ENCODE assay signal across 11 cellular contexts in genomic region chr9:137610944-137611343, GRCh38. TPM values are rescaled to one million over a fixed set of nuclear protein-coding genes. Genes with fewer than 3 reads are reported as not detected.
A peak's percentile ranks its signal among the peaks of the same experiment; 100 is the strongest.
DNase-seq lines count a peak whose midpoint lies in the region; ATAC-seq and TF ChIP-seq lines count a peak whose summit lies in the region.
"Had no signal": no experiment of that assay in that cellular context is flagged by ENCODE, and none has a peak within 500 bp of the region (broad histone marks: within the 10 kb centered on the region; RNA-seq: fewer than 3 reads in every experiment).

No MANE protein-coding gene starts in this region.

- H3K4me1 ChIP-seq in body of pancreas: peaks cover 78% of the 10 kb centered on the region
- H3K4me1 ChIP-seq in naive thymus-derived CD4-positive, alpha-beta T cell (ENCODE audit: control insufficient read depth in 2 of 2, insufficient read depth in 2 of 2, low read length in 2 of 2): peaks cover 11 to 25% of the 10 kb centered on the region in 2 donors

- H3K36me3 Mint-ChIP-seq in stimulated activated naive CD8-positive, alpha-beta T cell treated with anti-CD3 and anti-CD28 coated beads, Interleukin-15, Interleukin-2, amounts not matched to agents 100 ng/mL and 50 ng/mL, for 24 hours (ENCODE audit: low read depth): no peaks in the 10 kb centered on the region
- H3K36me3 Mint-ChIP-seq in naive thymus-derived CD4-positive, alpha-beta T cell: peaks cover 0 to 4% (median 0%) of the 10 kb centered on the region in 5 donors

- no peak overlapping the region for H3K4me3 ChIP-seq in body of pancreas
- H3K4me3 ChIP-seq in naive thymus-derived CD4-positive, alpha-beta T cell (ENCODE audit: low read length): no peak overlapping the region

- TF ChIP-seq POLR2A in body of pancreas (IDR thresholded peaks at IDR 0.05): no peak

- no peaks in the 10 kb centered on the region for H3K9me3 Mint-ChIP-seq in stimulated activated naive CD8-positive, alpha-beta T cell treated with anti-CD3 and anti-CD28 coated beads, Interleukin-15, Interleukin-2, amounts not matched to agents 100 ng/mL and 50 ng/mL, for 24 hours
- no peaks in the 10 kb centered on the region for H3K9me3 Mint-ChIP-seq in stimulated activated naive CD8-positive, alpha-beta T cell treated with anti-CD3 and anti-CD28 coated beads, Interleukin-15, amount 100 ng/mL, for 72 hours
- no peaks in the 10 kb centered on the region for H3K9me3 Mint-ChIP-seq in naive thymus-derived CD4-positive, alpha-beta T cell

- H3K27ac Mint-ChIP-seq in stimulated activated naive CD8-positive, alpha-beta T cell treated with anti-CD3 and anti-CD28 coated beads, Interleukin-15, Interleukin-2, amounts not matched to agents 100 ng/mL and 50 ng/mL, for 24 hours: peak overlapping the region; percentile 72
- H3K27ac Mint-ChIP-seq in stimulated activated naive CD8-positive, alpha-beta T cell treated with anti-CD3 and anti-CD28 coated beads, Interleukin-15, amount 100 ng/mL, for 72 hours: no peak overlapping the region
- H3K27ac Mint-ChIP-seq in naive thymus-derived CD4-positive, alpha-beta T cell: peak overlapping the region in 6 of 9 donors; percentile 19 to 81 (median 68)

- no peaks in the 10 kb centered on the region for H3K27me3 ChIP-seq in body of pancreas
- no peaks in the 10 kb centered on the region for H3K27me3 ChIP-seq in naive thymus-derived CD4-positive, alpha-beta T cell (ENCODE audit: control insufficient read depth in 2 of 2, insufficient read depth in 2 of 2, low read length in 2 of 2)

- intact Hi-C loops in body of pancreas (cut with DNase I) (no loop called here), sciatic nerve (cut with DNase I) (no loop called here)
- intact Hi-C loops in naive thymus-derived CD4-positive, alpha-beta T cell (cut with micrococcal nuclease): no loop called here

- no peak overlapping the region for H3K4me3 Mint-ChIP-seq in stimulated activated naive CD8-positive, alpha-beta T cell treated with anti-CD3 and anti-CD28 coated beads, Interleukin-15, Interleukin-2, amounts not matched to agents 100 ng/mL and 50 ng/mL, for 24 hours
- H3K4me3 Mint-ChIP-seq in stimulated activated naive CD8-positive, alpha-beta T cell treated with anti-CD3 and anti-CD28 coated beads, Interleukin-15, amount 100 ng/mL, for 72 hours: peak overlapping the region in 1 of 2 donors; percentile 69
- peak overlapping the region in 4 of 10 donors; percentile 32 to 70 (median 44) for H3K4me3 Mint-ChIP-seq in naive thymus-derived CD4-positive, alpha-beta T cell

- peak overlapping the region; percentile 88 to 98 (median 92) for H3K27ac ChIP-seq in body of pancreas
- H3K27ac ChIP-seq in naive thymus-derived CD4-positive, alpha-beta T cell (ENCODE audit: low read depth, low read length): peak overlapping the region; percentile 29

- DNase-seq in stimulated activated naive CD8-positive, alpha-beta T cell treated with anti-CD3 and anti-CD28 coated beads, Interleukin-15, amount 100 ng/mL, for 72 hours: no peak
- no peak for DNase-seq in body of pancreas
- DNase-seq in naive thymus-derived CD4-positive, alpha-beta T cell: no peak
- no peak for DNase-seq in MV-4-11 (lab: John Stamatoyannopoulos, UW)
- DNase-seq in sciatic nerve (ENCODE audit: low spot score): no peak
- DNase-seq: activated CD8-positive, alpha-beta memory T cell treated with anti-CD3 and anti-CD28 coated beads, Interleukin-2, amount 50 U/mL, for 48 hours; NCI-H1436; NCI-H524 treated with DMSO at 0.1 percent for 48 hours had no signal

- WGBS in body of pancreas, 2 donors: 84 to 90% methylated on average over 5 to 6 of the region's 6 CpGs

- H3K4me1 Mint-ChIP-seq in stimulated activated naive CD8-positive, alpha-beta T cell treated with anti-CD3 and anti-CD28 coated beads, Interleukin-15, Interleukin-2, amounts not matched to agents 100 ng/mL and 50 ng/mL, for 24 hours (ENCODE audit: low read depth): peaks cover 29% of the 10 kb centered on the region
- peaks cover 41% of the 10 kb centered on the region for H3K4me1 Mint-ChIP-seq in stimulated activated naive CD8-positive, alpha-beta T cell treated with anti-CD3 and anti-CD28 coated beads, Interleukin-15, amount 100 ng/mL, for 72 hours
- H3K4me1 Mint-ChIP-seq in naive thymus-derived CD4-positive, alpha-beta T cell: peaks cover 6 to 40% (median 27%) of the 10 kb centered on the region in 7 donors

- no peak for TF ChIP-seq CTCF in body of pancreas (IDR thresholded peaks at IDR 0.05)

- CTCF ChIA-PET in naive thymus-derived CD4-positive, alpha-beta T cell (lab: Charles Lee): no interaction called here

- no peaks in the 10 kb centered on the region for H3K27me3 Mint-ChIP-seq in stimulated activated naive CD8-positive, alpha-beta T cell treated with anti-CD3 and anti-CD28 coated beads, Interleukin-15, Interleukin-2, amounts not matched to agents 100 ng/mL and 50 ng/mL, for 24 hours
- no peaks in the 10 kb centered on the region for H3K27me3 Mint-ChIP-seq in stimulated activated naive CD8-positive, alpha-beta T cell treated with anti-CD3 and anti-CD28 coated beads, Interleukin-15, amount 100 ng/mL, for 72 hours
- no peaks in the 10 kb centered on the region for H3K27me3 Mint-ChIP-seq in naive thymus-derived CD4-positive, alpha-beta T cell

- POLR2A ChIA-PET in naive thymus-derived CD4-positive, alpha-beta T cell (lab: Charles Lee): no interaction called here

- peaks cover 0 to 9% of the 10 kb centered on the region in 2 donors for H3K36me3 ChIP-seq in body of pancreas (replicated peaks in 1 of 2; ENCODE audit: insufficient read depth in 1 of 2, low read depth in 2 of 2)
- H3K36me3 ChIP-seq in naive thymus-derived CD4-positive, alpha-beta T cell (ENCODE audit: control insufficient read depth in 2 of 3, insufficient read depth in 3 of 3, low read length in 3 of 3): peaks cover 0 to 32% (median 4%) of the 10 kb centered on the region in 3 experiments

- no peaks in the 10 kb centered on the region for H3K9me3 ChIP-seq in body of pancreas
- no peaks in the 10 kb centered on the region for H3K9me3 ChIP-seq in naive thymus-derived CD4-positive, alpha-beta T cell (ENCODE audit: control insufficient read depth in 2 of 3, low read length in 3 of 3)

- ATAC-seq in stimulated activated naive CD8-positive, alpha-beta T cell treated with anti-CD3 and anti-CD28 coated beads, Interleukin-15, amount 100 ng/mL, for 72 hours: no peak
- ATAC-seq in body of pancreas: no peak
- ATAC-seq in naive thymus-derived CD4-positive, alpha-beta T cell: no peak
- ATAC-seq in HG03108 (IDR thresholded peaks at IDR 0.05; ENCODE audit: unreplicated experiment): no peak
- ATAC-seq in activated CD4-positive, CD25-positive, alpha-beta regulatory T cell treated with anti-CD3 and anti-CD28 coated beads, Interleukin-2, amount 50 U/mL, for 24 hours: no peak
- no peak for ATAC-seq in sciatic nerve

RNA-seq across cellular contexts. Expression of gene ARRDC1, which starts 5.5 kb away (rescaled TPM):
- total RNA-seq in body of pancreas (10 to 100 TPM; 78.1 to 93.6 TPM), sciatic nerve (30.6 TPM)
- 100 to 1,000 TPM in 1 of 5 experiments, 10 to 100 TPM in 4; 53.7 to 126 (median 82.6) TPM for total RNA-seq in naive thymus-derived CD4-positive, alpha-beta T cell
- polyA plus RNA-seq in naive thymus-derived CD4-positive, alpha-beta T cell: 10 to 100 TPM; 35.2 to 56.3 TPM

RNA-seq across cellular contexts. Expression of gene EHMT1, which starts 7.9 kb away (rescaled TPM):
- total RNA-seq in body of pancreas (10 to 100 TPM; 41.0 to 65.9 TPM), sciatic nerve (104 TPM)
- 100 to 1,000 TPM; 111 to 132 (median 117) TPM for total RNA-seq in naive thymus-derived CD4-positive, alpha-beta T cell
- 10 to 100 TPM; 24.7 to 43.0 TPM for polyA plus RNA-seq in naive thymus-derived CD4-positive, alpha-beta T cell

RNA-seq across cellular contexts. Expression of gene ZMYND19, which starts 20.6 kb away (rescaled TPM):
- total RNA-seq in body of pancreas (1 to 10 TPM; 6.6 to 8.8 TPM), sciatic nerve (15.6 TPM)
- 10 to 100 TPM; 13.3 to 32.4 (median 26.6) TPM for total RNA-seq in naive thymus-derived CD4-positive, alpha-beta T cell
- 1 to 10 TPM; 4.5 to 9.8 TPM for polyA plus RNA-seq in naive thymus-derived CD4-positive, alpha-beta T cell

RNA-seq across cellular contexts. Expression of gene DPH7, which starts 32.2 kb away (rescaled TPM):
- total RNA-seq in body of pancreas (10 to 100 TPM; 44.4 to 46.5 TPM), sciatic nerve (33.1 TPM)
- total RNA-seq in naive thymus-derived CD4-positive, alpha-beta T cell: 10 to 100 TPM; 43.4 to 77.5 (median 49.9) TPM
- 10 to 100 TPM; 29.7 to 45.3 TPM for polyA plus RNA-seq in naive thymus-derived CD4-positive, alpha-beta T cell

RNA-seq across cellular contexts. Expression of gene MRPL41, which starts 59.3 kb away (rescaled TPM):
- total RNA-seq in body of pancreas (10 to 100 TPM; 32.9 to 37.2 TPM), sciatic nerve (61.1 TPM)
- total RNA-seq in naive thymus-derived CD4-positive, alpha-beta T cell: 100 to 1,000 TPM in 1 of 5 experiments, 10 to 100 TPM in 4; 41.1 to 102 (median 53.9) TPM
- 10 to 100 TPM; 36.3 to 41.1 TPM for polyA plus RNA-seq in naive thymus-derived CD4-positive, alpha-beta T cell

Comparison
In these comparisons a context has a peak if more than half of its experiments do, and no peak if none do; other contexts are left out.
1. H3K27ac Mint-ChIP-seq: peak in stimulated activated naive CD8-positive, alpha-beta T cell treated with anti-CD3 and anti-CD28 coated beads, Interleukin-15, Interleukin-2, amounts not matched to agents 100 ng/mL and 50 ng/mL, for 24 hours (single experiment) and naive thymus-derived CD4-positive, alpha-beta T cell (6 of 9); none in stimulated activated naive CD8-positive, alpha-beta T cell treated with anti-CD3 and anti-CD28 coated beads, Interleukin-15, amount 100 ng/mL, for 72 hours (0 of 2).